In genomic region chr1:211305044-211305443, GRCh38 we compare ENCODE assay signal across 8 cellular contexts. TPM values are rescaled to one million over a fixed set of nuclear protein-coding genes. Genes with fewer than 3 reads are reported as not detected.
A peak's percentile ranks its signal among the peaks of the same experiment; 100 is the strongest.
DNase-seq lines count a peak whose midpoint lies in the region; ATAC-seq lines count a peak whose summit lies in the region.

No MANE protein-coding gene starts in this region.

- H3K27me3 Mint-ChIP-seq in activated naive CD4-positive, alpha-beta T cell treated with anti-CD3 and anti-CD28 coated beads, Interleukin-2, amount 10 ng/mL, durations not matched to agents 7 days and 5 days, result no peaks in the 10 kb centered on the region
- H3K27me3 Mint-ChIP-seq in activated T-cell treated with anti-CD3 and anti-CD28 coated beads, Interleukin-2, amount 50 U/mL, for 72 hours (ENCODE audit: low read depth), result no peaks in the 10 kb centered on the region

- no peak overlapping the region for H3K27ac Mint-ChIP-seq in activated naive CD4-positive, alpha-beta T cell treated with anti-CD3 and anti-CD28 coated beads, Interleukin-2, amount 10 ng/mL, durations not matched to agents 7 days and 5 days
- peak overlapping the region; percentile 44 for H3K27ac Mint-ChIP-seq in activated T-cell treated with anti-CD3 and anti-CD28 coated beads, Interleukin-2, amount 50 U/mL, for 72 hours

- DNase-seq in activated naive CD4-positive, alpha-beta T cell treated with Interleukin-2 at 50 U/mL for 16 hours, result peak; percentile 49
- no peak for DNase-seq in activated naive CD4-positive, alpha-beta T cell treated with anti-CD3 and anti-CD28 coated beads, Interleukin-2, amount 10 ng/mL, durations not matched to agents 7 days and 5 days
- peak; percentile 60 to 72 for DNase-seq in activated T-cell treated with anti-CD3 and anti-CD28 coated beads, Interleukin-2, amount 50 U/mL, for 72 hours
- peak; percentile 19 to 33 for DNase-seq in stimulated activated CD8-positive, alpha-beta memory T cell treated with anti-CD3 and anti-CD28 coated beads, Interleukin-15, amount 100 ng/mL, for 48 hours (ENCODE audit: low read depth in 2 of 2)
- DNase-seq in OCI-M1 (lab: John Stamatoyannopoulos, UW) (no peak), SIG-M5 treated with dmso at 0.1 percent for 504 hours (lab: John Stamatoyannopoulos, UW; ENCODE audit: unreplicated experiment) (no peak), NCI-H2227 (lab: John Stamatoyannopoulos, UW; ENCODE audit: unreplicated experiment) (no peak)

- no peaks in the 10 kb centered on the region for H3K9me3 Mint-ChIP-seq in activated naive CD4-positive, alpha-beta T cell treated with anti-CD3 and anti-CD28 coated beads, Interleukin-2, amount 10 ng/mL, durations not matched to agents 7 days and 5 days
- H3K9me3 Mint-ChIP-seq in activated T-cell treated with anti-CD3 and anti-CD28 coated beads, Interleukin-2, amount 50 U/mL, for 72 hours, result no peaks in the 10 kb centered on the region

- no peak overlapping the region for H3K4me3 Mint-ChIP-seq in activated naive CD4-positive, alpha-beta T cell treated with anti-CD3 and anti-CD28 coated beads, Interleukin-2, amount 10 ng/mL, durations not matched to agents 7 days and 5 days
- H3K4me3 Mint-ChIP-seq in activated T-cell treated with anti-CD3 and anti-CD28 coated beads, Interleukin-2, amount 50 U/mL, for 72 hours, result peak overlapping the region in 1 of 2 donors; percentile 55

- H3K4me1 Mint-ChIP-seq in activated naive CD4-positive, alpha-beta T cell treated with anti-CD3 and anti-CD28 coated beads, Interleukin-2, amount 10 ng/mL, durations not matched to agents 7 days and 5 days, result peaks cover 6% of the 10 kb centered on the region
- peaks cover 48% of the 10 kb centered on the region for H3K4me1 Mint-ChIP-seq in activated T-cell treated with anti-CD3 and anti-CD28 coated beads, Interleukin-2, amount 50 U/mL, for 72 hours (ENCODE audit: low read depth)

- peak; percentile 93 for ATAC-seq in HG02798 (IDR thresholded peaks at IDR 0.05; ENCODE audit: poor library complexity, unreplicated experiment)
- ATAC-seq in activated T-cell treated with anti-CD3 and anti-CD28 coated beads, Interleukin-2, amount 50 U/mL, for 72 hours (replicated peaks in 1 of 2), result peak; percentile 100

- H3K36me3 Mint-ChIP-seq in activated naive CD4-positive, alpha-beta T cell treated with anti-CD3 and anti-CD28 coated beads, Interleukin-2, amount 10 ng/mL, durations not matched to agents 7 days and 5 days, result peaks cover 45% of the 10 kb centered on the region
- peaks cover 5 to 11% of the 10 kb centered on the region in 2 donors for H3K36me3 Mint-ChIP-seq in activated T-cell treated with anti-CD3 and anti-CD28 coated beads, Interleukin-2, amount 50 U/mL, for 72 hours (ENCODE audit: insufficient read depth in 2 of 2)

- CTCF ChIA-PET in activated naive CD4-positive, alpha-beta T cell treated with anti-CD3 and anti-CD28 coated beads, Interleukin-2, amount 10 ng/mL, durations not matched to agents 7 days and 5 days (lab: Charles Lee), result interaction anchor here (1.1 kb wide), 1 partner anchor 8 kb away, joined by 3 read pairs; no protein-coding TSS in a partner anchor

RNA-seq across cellular contexts. Expression of gene TRAF5, which starts 21.6 kb away (rescaled TPM):
- 10 to 100 TPM; 28.8 to 38.6 TPM for total RNA-seq in activated T-cell treated with anti-CD3 and anti-CD28 coated beads, Interleukin-2, amount 50 U/mL, for 72 hours

RNA-seq across cellular contexts. Expression of gene RCOR3, which starts 45.9 kb away (rescaled TPM):
- total RNA-seq in activated T-cell treated with anti-CD3 and anti-CD28 coated beads, Interleukin-2, amount 50 U/mL, for 72 hours, result 10 to 100 TPM; 50.2 to 61.0 TPM

Comparison
In these comparisons a context has a peak if more than half of its experiments do, and no peak if none do; other contexts are left out.
1. DNase-seq: peak in activated naive CD4-positive, alpha-beta T cell treated with Interleukin-2 at 50 U/mL for 16 hours (single experiment), activated T-cell treated with anti-CD3 and anti-CD28 coated beads, Interleukin-2, amount 50 U/mL, for 72 hours (2 of 2) and stimulated activated CD8-positive, alpha-beta memory T cell treated with anti-CD3 and anti-CD28 coated beads, Interleukin-15, amount 100 ng/mL, for 48 hours (2 of 2); none in activated naive CD4-positive, alpha-beta T cell treated with anti-CD3 and anti-CD28 coated beads, Interleukin-2, amount 10 ng/mL, durations not matched to agents 7 days and 5 days (single experiment), OCI-M1 (single experiment), SIG-M5 treated with dmso at 0.1 percent for 504 hours (single experiment) and NCI-H2227 (single experiment).